Comparison of ENCODE assay signal across 16 cellular contexts in the genomic region with DNA sequence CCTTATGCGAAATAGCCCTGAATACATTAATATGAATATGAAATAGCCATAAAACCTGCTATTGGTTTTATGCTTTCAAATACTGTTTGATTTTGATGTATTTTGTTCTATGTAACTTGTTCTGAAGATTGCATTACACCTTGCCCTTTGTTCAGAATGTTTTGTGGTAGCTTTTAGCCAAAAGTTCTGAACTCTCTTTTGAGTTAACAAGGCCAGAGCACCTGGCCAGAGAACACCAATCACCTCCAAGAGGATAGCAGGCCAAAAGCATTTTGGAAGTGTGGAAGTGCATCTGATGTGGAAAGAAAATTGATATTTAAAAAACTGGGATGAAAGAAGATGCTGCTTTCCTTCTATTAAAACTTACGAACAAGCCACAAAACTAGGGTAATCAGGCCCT.
"Had no signal": no experiment of that assay in that cellular context is flagged by ENCODE, and none has a peak within 500 bp of the region (broad histone marks: within the 10 kb centered on the region; RNA-seq: fewer than 3 reads in every experiment).

No MANE protein-coding gene starts in this region.

- DNase-seq: activated CD4-positive, alpha-beta T cell treated with anti-CD3 and anti-CD28 coated beads, Interleukin-2, amount 50 U/mL, for 4 hours; activated CD4-positive, CD25-positive, alpha-beta regulatory T cell treated with anti-CD3 and anti-CD28 coated beads, Interleukin-2, amount 50 U/mL, for 72 hours; cortex of kidney; heart left ventricle; SJCRH30; small intestine; stimulated activated CD4-positive, alpha-beta T cell treated with anti-CD3 and anti-CD28 coated beads, Interleukin-2, amount 100 ng/mL, for 24 hours; transverse colon; WERI-Rb-1 had no signal

- H3K36me3 Mint-ChIP-seq: neural progenitor cell had no signal

- H3K27me3 ChIP-seq: cardiac muscle cell, heart left ventricle, neural progenitor cell, SJCRH30, transverse colon had no signal

- H3K4me3 Mint-ChIP-seq: activated naive CD8-positive, alpha-beta T cell; neural progenitor cell; stimulated activated memory B cell treated with anti-CD40 and anti-IgM and Interleukin-4, amounts not matched to agents 10 μg/mL and 1 μg/mL and 100 μg/mL, for 72 hours; T-helper 2 cell treated with Interferon-gamma antibody and Interleukin-4, amounts not matched to agents 5 μg/mL and 100 μg/mL, for 36 hours had no signal

- H3K9me3 ChIP-seq: heart left ventricle, SJCRH30, transverse colon had no signal

- H2AFZ ChIP-seq: neural progenitor cell had no signal

- H3K27me3 Mint-ChIP-seq: activated naive CD8-positive, alpha-beta T cell; stimulated activated memory B cell treated with anti-CD40 and anti-IgM and Interleukin-4, amounts not matched to agents 10 μg/mL and 1 μg/mL and 100 μg/mL, for 72 hours had no signal

- H3K27ac ChIP-seq: cardiac muscle cell, heart left ventricle, neural progenitor cell, SJCRH30, transverse colon, WERI-Rb-1 had no signal

- H3K4me1 ChIP-seq: SJCRH30, transverse colon had no signal

- H3K36me3 ChIP-seq: cardiac muscle cell, neural progenitor cell, SJCRH30, transverse colon, WERI-Rb-1 had no signal

- ATAC-seq: heart left ventricle; sciatic nerve; stimulated activated memory B cell treated with anti-CD40 and anti-IgM and Interleukin-4, amounts not matched to agents 10 μg/mL and 1 μg/mL and 100 μg/mL, for 72 hours had no signal

- H3K9ac ChIP-seq: neural progenitor cell had no signal

- H3K9me3 Mint-ChIP-seq: activated T-helper 2 cell treated with anti-CD3 and anti-CD28 coated beads, Interferon-gamma antibody, Interleukin-2, Interleukin-4, amounts not matched to agents 10 μg/mL and 5 μg/mL and 100 μg/mL, durations not matched to agents 14 hours and 24 hours and 36 hours; neural progenitor cell; stimulated activated memory B cell treated with anti-CD40 and anti-IgM and Interleukin-4, amounts not matched to agents 10 μg/mL and 1 μg/mL and 100 μg/mL, for 72 hours; T-helper 2 cell treated with Interferon-gamma antibody and Interleukin-4, amounts not matched to agents 5 μg/mL and 100 μg/mL, for 36 hours had no signal

- H3K4me3 ChIP-seq: cardiac muscle cell, heart left ventricle, neural progenitor cell, SJCRH30, transverse colon had no signal

- H3K27ac Mint-ChIP-seq: neural progenitor cell; stimulated activated memory B cell treated with anti-CD40 and anti-IgM and Interleukin-4, amounts not matched to agents 10 μg/mL and 1 μg/mL and 100 μg/mL, for 72 hours had no signal

- H3K4me2 ChIP-seq: neural progenitor cell had no signal
